ENCODE assay signal across 12 cellular contexts in genomic region chr10:5585517-5586222, GRCh38.
A peak's percentile ranks its signal among the peaks of the same experiment; 100 is the strongest.
DNase-seq lines count a peak whose midpoint lies in the region; ATAC-seq and TF ChIP-seq lines count a peak whose summit lies in the region.
"Had no signal": no experiment of that assay in that cellular context is flagged by ENCODE, and none has a peak within 500 bp of the region (broad histone marks: within the 10 kb centered on the region; RNA-seq: fewer than 3 reads in every experiment).

No MANE protein-coding gene starts in this region.

- TF ChIP-seq CTCF in AG04450 (IDR thresholded peaks at IDR 0.05; ENCODE audit: low read depth, low read length) (no peak), RWPE1 (conservative IDR thresholded peaks at IDR 0.05; ENCODE audit: low read depth) (no peak), lower lobe of right lung (IDR thresholded peaks at IDR 0.05) (no peak), adrenal gland (IDR thresholded peaks at IDR 0.05) (no peak)

- peak overlapping the region; percentile 11 for H3K27ac ChIP-seq in AG04450 (ENCODE audit: low read depth, low read length)
- peak overlapping the region; percentile 83 for H3K27ac ChIP-seq in RWPE1
- H3K27ac ChIP-seq in lower lobe of right lung = peak overlapping the region; percentile 48
- no peak overlapping the region for H3K27ac ChIP-seq in adrenal gland
- H3K27ac ChIP-seq: BLaER1 treated with 17β-estradiol and CSF1 and Interleukin-3, amounts not matched to agents 10 nM and 100 nM; dorsolateral prefrontal cortex had no signal

- H3K4me1 ChIP-seq in lower lobe of right lung = peaks cover 8% of the 10 kb centered on the region
- no peaks in the 10 kb centered on the region for H3K4me1 ChIP-seq in adrenal gland (replicated peaks in 1 of 2)

- TF ChIP-seq POLR2A in adrenal gland (IDR thresholded peaks at IDR 0.05) = no peak

- intact Hi-C loops in lower lobe of right lung (cut with DNase I) (no loop called here), adrenal gland (cut with DNase I) (no loop called here)

- H3K36me3 ChIP-seq in lower lobe of right lung (no peaks in the 10 kb centered on the region), adrenal gland (replicated peaks in 1 of 2) (no peaks in the 10 kb centered on the region)
- H3K36me3 ChIP-seq: BLaER1 treated with 17β-estradiol and CSF1 and Interleukin-3, amounts not matched to agents 10 nM and 100 nM had no signal

- CTCF ChIA-PET in AG04450 (lab: Charles Lee) = interaction anchor here (1.5 kb wide), 1 partner anchor 38 kb away, joined by 5 read pairs; no protein-coding TSS in a partner anchor
- CTCF ChIA-PET in RWPE1 (lab: Yijun Ruan, JAX) = interaction anchor here (0.6 to 1.6 kb wide), 6 partner anchors 9 to 719 kb away, joined by 3 to 6 read pairs (median 3); no protein-coding TSS in a partner anchor

- POLR2A ChIA-PET in AG04450 (lab: Yijun Ruan, JAX) (no interaction called here), RWPE1 (lab: Yijun Ruan, JAX; ENCODE audit: low non-redundant PET) (no interaction called here)

- 76 to 85% (median 81%) methylated on average over 7 of the region's 7 CpGs for WGBS in adrenal gland, 4 donors

- ATAC-seq in lower lobe of right lung (peak; percentile 3 to 42), HG02884 (IDR thresholded peaks at IDR 0.05; ENCODE audit: unreplicated experiment) (no peak)

- DNase-seq in AG04450 (ENCODE audit: low read depth, low spot score) (no peak), M059J (ENCODE audit: low read depth) (peak; percentile 79), RWPE1 (ENCODE audit: low spot score) (no peak), lower lobe of right lung (peak; percentile 50), adrenal gland (no peak), NCI-H446 treated with DMSO at 0.1 percent for 48 hours (lab: John Stamatoyannopoulos, UW) (no peak)
- DNase-seq in activated T-cell treated with anti-CD3 and anti-CD28 coated beads, Interleukin-2, amount 50 U/mL, for 48 hours = no peak
- DNase-seq: activated CD4-positive, alpha-beta T cell treated with anti-CD3 and anti-CD28 coated beads, Interleukin-2, amount 10 ng/mL, durations not matched to agents 24 days and 14 days; hippocampal formation had no signal

- H3K4me3 ChIP-seq in AG04450 (ENCODE audit: low read depth, low read length) = no peak overlapping the region
- no peak overlapping the region for H3K4me3 ChIP-seq in lower lobe of right lung
- H3K4me3 ChIP-seq in adrenal gland = no peak overlapping the region
- H3K4me3 ChIP-seq: BLaER1 treated with 17β-estradiol and CSF1 and Interleukin-3, amounts not matched to agents 10 nM and 100 nM; dorsolateral prefrontal cortex had no signal

- H3K9me3 ChIP-seq in AG04450 (ENCODE audit: control insufficient read depth, insufficient read depth, low read length) (peaks cover 13% of the 10 kb centered on the region), lower lobe of right lung (no peaks in the 10 kb centered on the region), adrenal gland (replicated peaks in 1 of 3) (no peaks in the 10 kb centered on the region)

- H3K27me3 ChIP-seq in AG04450 (ENCODE audit: control insufficient read depth, insufficient read depth, low read length) (no peaks in the 10 kb centered on the region), lower lobe of right lung (ENCODE audit: low read depth) (no peaks in the 10 kb centered on the region), adrenal gland (no peaks in the 10 kb centered on the region)

Comparison
In these comparisons a context has a peak if more than half of its experiments do, and no peak if none do; other contexts are left out.
1. DNase-seq: peak in M059J (single experiment) and lower lobe of right lung (single experiment); none in AG04450 (single experiment), RWPE1 (single experiment), adrenal gland (0 of 7), NCI-H446 treated with DMSO at 0.1 percent for 48 hours (single experiment) and activated T-cell treated with anti-CD3 and anti-CD28 coated beads, Interleukin-2, amount 50 U/mL, for 48 hours (0 of 2).
2. H3K27ac ChIP-seq: peak in AG04450 (single experiment), RWPE1 (single experiment) and lower lobe of right lung (single experiment); none in adrenal gland (0 of 5).